ENCODE assay signal across 8 cellular contexts in the genomic region with DNA sequence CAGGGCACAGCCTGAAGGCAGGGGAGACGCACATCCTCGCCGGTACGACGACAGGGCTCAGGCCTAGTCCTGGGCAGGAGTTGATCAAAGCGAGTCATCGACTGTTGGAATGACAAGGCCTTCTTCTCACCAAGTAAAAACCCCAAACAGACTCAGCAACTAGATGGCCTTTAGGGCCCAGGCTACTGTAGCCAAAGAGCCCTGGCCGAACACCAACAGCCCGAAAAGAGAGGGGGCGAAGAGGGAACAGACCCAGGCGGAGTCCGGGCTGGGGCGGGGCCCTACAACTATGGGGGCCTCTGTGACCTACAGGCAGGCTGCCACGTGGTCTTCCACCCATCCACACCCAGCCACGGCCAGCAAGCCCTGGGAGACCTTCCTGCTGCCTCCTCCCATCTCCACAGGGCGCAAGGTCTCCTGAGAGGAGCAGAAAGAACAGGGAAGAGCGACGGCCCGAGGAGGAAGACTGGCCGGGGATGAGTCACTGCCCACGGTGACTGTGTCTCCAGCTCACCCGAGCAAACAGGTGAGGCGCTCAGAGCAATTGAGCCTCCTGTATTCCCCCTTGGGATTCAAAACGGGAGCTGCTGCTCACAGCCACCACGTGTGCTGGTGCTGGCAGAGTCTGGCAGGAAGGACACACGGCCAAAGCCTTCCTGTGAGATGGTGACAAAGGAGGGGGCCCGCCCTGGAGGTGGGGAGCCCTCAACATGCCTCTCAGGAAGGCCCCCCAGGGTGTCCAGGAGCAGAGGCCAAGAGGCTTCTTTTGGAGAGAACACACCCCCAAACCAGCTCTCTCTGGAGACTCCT. TPM values are rescaled to one million over a fixed set of nuclear protein-coding genes. Genes with fewer than 3 reads are reported as not detected.
DNase-seq lines count a peak whose midpoint lies in the region; ATAC-seq and TF ChIP-seq lines count a peak whose summit lies in the region.

No MANE protein-coding gene starts in this region.

- ATAC-seq in Panc1, result peak; percentile 5
- ATAC-seq in GM18511 (IDR thresholded peaks at IDR 0.05; ENCODE audit: unreplicated experiment), result no peak

- H3K27ac ChIP-seq in Panc1 (ENCODE audit: low read length) (peak overlapping the region; percentile 86), epithelial cell of prostate (peak overlapping the region; percentile 91)

- H3K4me3 Mint-ChIP-seq in Calu3 (ENCODE audit: low read depth, unreplicated experiment), result no peak overlapping the region

- peaks cover 57% of the 10 kb centered on the region for H3K4me1 ChIP-seq in Panc1 (ENCODE audit: control insufficient read depth, insufficient read depth, low read length)

- H3K36me3 ChIP-seq in Panc1 (ENCODE audit: control insufficient read depth, insufficient read depth, low read length), result peaks cover 8% of the 10 kb centered on the region

- no peaks in the 10 kb centered on the region for H3K27me3 ChIP-seq in Panc1 (ENCODE audit: control insufficient read depth, insufficient read depth, low read length)

- CTCF ChIA-PET in Calu3 (lab: Charles Lee), result interaction anchor here (0.6 to 1.7 kb wide), 4 partner anchors 10 to 164 kb away, joined by 3 to 4 read pairs (median 3); no protein-coding TSS in a partner anchor
- CTCF ChIA-PET in Panc1 (lab: Charles Lee), result interaction anchor here (0.6 kb wide), 1 partner anchor 282 kb away, joined by 5 read pairs; no protein-coding TSS in a partner anchor

- in situ Hi-C loops in Panc1 (cut with HindIII; ENCODE audit: low pct_unique_long_range_greater_than_20kb, low sequenced_read_pairs), result no loop called here

- no peaks in the 10 kb centered on the region for H3K9me3 Mint-ChIP-seq in Calu3 (ENCODE audit: low read depth, unreplicated experiment)

- peak overlapping the region; percentile 77 for H3K27ac Mint-ChIP-seq in Calu3 (ENCODE audit: unreplicated experiment)

- DNase-seq in Calu3 (peak; percentile 53), Panc1 (ENCODE audit: low read depth, low spot score) (no peak), epithelial cell of prostate (ENCODE audit: low read depth, low spot score) (peak; percentile 69), posterior vena cava (ENCODE audit: low spot score) (peak; percentile 93), RPMI8226 (no peak), middle frontal gyrus (ENCODE audit: extremely low spot score, low spot score) (no peak), NCI-H524 (lab: John Stamatoyannopoulos, UW) (no peak)

- POLR2A ChIA-PET in Panc1 (lab: Charles Lee), result no interaction called here

- intact Hi-C loops in Calu3 (cut with micrococcal nuclease; ENCODE audit: unreplicated experiment), result loop anchor here (10.0 kb wide), 2 partner anchors 48 to 78 kb away; no protein-coding TSS in a partner anchor
- intact Hi-C loops in Panc1 (cut with micrococcal nuclease; ENCODE audit: unreplicated experiment), result no loop called here
- intact Hi-C loops in posterior vena cava (cut with DNase I), result no loop called here

- H3K4me1 Mint-ChIP-seq in Calu3 (ENCODE audit: low read depth, unreplicated experiment), result peaks cover 46% of the 10 kb centered on the region

- H3K27me3 Mint-ChIP-seq in Calu3 (ENCODE audit: unreplicated experiment), result no peaks in the 10 kb centered on the region

- H3K36me3 Mint-ChIP-seq in Calu3 (ENCODE audit: insufficient read depth, unreplicated experiment), result peaks cover 92% of the 10 kb centered on the region

- BruUV-seq in Calu3 (replicated peaks; lab: Mats Ljungman, UMichigan) (no TSS peak), Panc1 (replicated peaks; lab: Mats Ljungman, UMichigan) (no TSS peak)

- no peak overlapping the region; a peak in 1 of 4 replicates for H3K4me3 ChIP-seq in Panc1 (ENCODE audit: low read depth in 2 of 2, low read length in 2 of 2)

- H3K9me3 ChIP-seq in Panc1 (ENCODE audit: control insufficient read depth, insufficient read depth, low read depth, low read length), result no peaks in the 10 kb centered on the region

- TF ChIP-seq CTCF in Calu3 (IDR thresholded peaks at IDR 0.05; ENCODE audit: unreplicated experiment), result no peak
- no peak for TF ChIP-seq CTCF in Panc1 (IDR thresholded peaks at IDR 0.05)

RNA-seq across cellular contexts. Expression of a gene that starts 17.7 kb away (rescaled TPM):
- total RNA-seq in Calu3 (2022) (44.7 and 47.2 TPM in 2 replicates), Panc1 (2021; ENCODE audit: unreplicated experiment) (581 TPM), posterior vena cava (10 to 100 TPM; 53.7 to 65.6 TPM)
- 1,387 TPM for polyA plus RNA-seq in Panc1 (2012; ENCODE audit: insufficient read length)

RNA-seq across cellular contexts. Expression of a gene that starts 26.9 kb away (rescaled TPM):
- 157 and 160 TPM in 2 replicates for total RNA-seq in Calu3 (2022)
- total RNA-seq in Panc1 (2021; ENCODE audit: unreplicated experiment), result 234 TPM
- 316 TPM for polyA plus RNA-seq in Panc1 (2012; ENCODE audit: insufficient read length)
- total RNA-seq in posterior vena cava, result 100 to 1,000 TPM in 1 of 2 donors, 10 to 100 TPM in 1; 93.6 to 103 TPM

RNA-seq across cellular contexts. Expression of a gene that starts 33.9 kb away (rescaled TPM):
- 69.9 and 76.8 TPM in 2 replicates for total RNA-seq in Calu3 (2022)
- total RNA-seq in Panc1 (2021; ENCODE audit: unreplicated experiment), result 63.6 TPM
- 59.2 TPM for polyA plus RNA-seq in Panc1 (2012; ENCODE audit: insufficient read length)
- total RNA-seq in posterior vena cava, result 10 to 100 TPM; 20.3 to 28.5 TPM

Comparison
In these comparisons a context has a peak if more than half of its experiments do, and no peak if none do; other contexts are left out.
1. DNase-seq: peak in Calu3 (single experiment), epithelial cell of prostate (single experiment) and posterior vena cava (single experiment); none in Panc1 (single experiment), RPMI8226 (single experiment), middle frontal gyrus (single experiment) and NCI-H524 (0 of 2).